In the genomic region with DNA sequence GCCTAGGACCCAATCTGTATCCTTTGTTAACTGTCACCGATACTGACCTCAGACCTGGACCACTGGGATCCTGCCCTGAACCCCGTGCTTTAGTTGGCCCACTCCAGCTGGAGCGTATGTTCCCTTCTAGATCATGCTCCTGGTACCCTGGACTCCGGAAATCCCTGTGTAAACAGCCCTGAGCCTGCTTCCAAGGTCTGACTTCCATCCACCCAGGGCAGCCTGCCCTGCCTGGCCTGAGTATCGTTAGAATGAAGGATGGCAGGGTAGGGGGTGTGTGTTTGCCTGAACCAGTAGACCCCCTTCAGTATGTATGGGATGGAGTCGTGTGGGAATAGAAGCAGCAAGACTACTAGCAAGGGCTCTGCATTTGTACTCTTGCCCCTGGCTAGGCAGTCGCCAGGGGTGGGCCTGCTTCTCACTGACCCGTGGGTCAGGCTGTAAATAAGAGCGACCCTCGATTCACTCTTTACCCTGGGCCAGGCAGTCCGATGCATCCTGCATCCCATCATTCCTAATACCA, we compare ENCODE assay signal across 8 cellular contexts. TPM values are rescaled to one million over a fixed set of nuclear protein-coding genes. Genes with fewer than 3 reads are reported as not detected.
DNase-seq lines count a peak whose midpoint lies in the region; ATAC-seq and TF ChIP-seq lines count a peak whose summit lies in the region.

No MANE protein-coding gene starts in this region.

- TF ChIP-seq EP300 in neural cell (conservative IDR thresholded peaks at IDR 0.05; ENCODE audit: poor library complexity, severe bottlenecking): no peak

- peak overlapping the region; percentile 60 for H2AFZ ChIP-seq in neural cell (ENCODE audit: low read depth, low read length)

- H3K9ac ChIP-seq in neural cell (ENCODE audit: low read length): peak overlapping the region; percentile 60

- H3K4me3 ChIP-seq in AG10803 (ENCODE audit: low read length): peak overlapping the region; percentile 63
- peak overlapping the region; percentile 39 for H3K4me3 ChIP-seq in Jurkat, Clone E6-1 (ENCODE audit: low read length)
- H3K4me3 ChIP-seq in neural cell (ENCODE audit: low read length): peak overlapping the region; percentile 66

- TF ChIP-seq CTCF in AG10803 (conservative IDR thresholded peaks at IDR 0.05; ENCODE audit: low read length): no peak
- TF ChIP-seq CTCF in endothelial cell (IDR thresholded peaks at IDR 0.05; ENCODE audit: unreplicated experiment): no peak
- no peak for TF ChIP-seq CTCF in neural cell (IDR thresholded peaks at IDR 0.05; ENCODE audit: poor library complexity, severe bottlenecking)

- ATAC-seq in HG03025 (IDR thresholded peaks at IDR 0.05; ENCODE audit: low FRiP score, unreplicated experiment): no peak

- TF ChIP-seq RAD21 in neural cell (conservative IDR thresholded peaks at IDR 0.05): no peak

- H3K27ac ChIP-seq in neural cell (ENCODE audit: low read length): no peak overlapping the region

- H3K27me3 ChIP-seq in neural cell (ENCODE audit: insufficient read depth, low read depth, low read length): no peaks in the 10 kb centered on the region

- peaks cover 2% of the 10 kb centered on the region for H3K27me3 Mint-ChIP-seq in endothelial cell (ENCODE audit: unreplicated experiment)

- no peaks in the 10 kb centered on the region for H3K4me1 Mint-ChIP-seq in endothelial cell (ENCODE audit: unreplicated experiment)

- H4K20me1 ChIP-seq in neural cell (ENCODE audit: insufficient read depth): no peaks in the 10 kb centered on the region

- H3K4me2 ChIP-seq in neural cell (ENCODE audit: low read length): peak overlapping the region; percentile 25

- no peaks in the 10 kb centered on the region for H3F3A ChIP-seq in neural cell (ENCODE audit: insufficient read depth, low read length, poor library complexity, severe bottlenecking)

- peak overlapping the region; percentile 92 for H3K4me3 Mint-ChIP-seq in endothelial cell (ENCODE audit: unreplicated experiment)

- no peaks in the 10 kb centered on the region for H3K36me3 Mint-ChIP-seq in endothelial cell (ENCODE audit: low read depth, unreplicated experiment)

- H3K9me2 ChIP-seq in neural cell (ENCODE audit: insufficient read depth, low read length): no peaks in the 10 kb centered on the region

- H3K79me2 ChIP-seq in neural cell (replicated peaks; ENCODE audit: insufficient read depth, low read length): peaks cover 7% of the 10 kb centered on the region

- H3K9me3 Mint-ChIP-seq in endothelial cell (ENCODE audit: unreplicated experiment): no peaks in the 10 kb centered on the region

- H3K36me3 ChIP-seq in neural cell (ENCODE audit: insufficient read depth, low read length): no peaks in the 10 kb centered on the region

- H3K9me3 ChIP-seq in neural cell (ENCODE audit: low read length): no peaks in the 10 kb centered on the region

- no peak for DNase-seq in AG10803 (ENCODE audit: low read depth)
- DNase-seq in Jurkat, Clone E6-1 (ENCODE audit: low read depth, low spot score): no peak
- DNase-seq in endothelial cell (ENCODE audit: low spot score): no peak
- no peak for DNase-seq in SK-N-DZ (ENCODE audit: low spot score)
- no peak for DNase-seq in iPS-NIHi7 (ENCODE audit: extremely low spot score)
- no peak for DNase-seq in SHP77 treated with DMSO at 0.1 percent for 48 hours (lab: John Stamatoyannopoulos, UW)

- H3K27ac Mint-ChIP-seq in endothelial cell (ENCODE audit: unreplicated experiment): peak overlapping the region; percentile 19

TF ChIP-seq in neural cell, 6 proteins besides CTCF, POLR2A, EP300 and RAD21:
- TF ChIP-seq EZH2 (IDR thresholded peaks at IDR 0.05; ENCODE audit: borderline replicate concordance, insufficient read depth, low read length, poor library complexity, severe bottlenecking) (no peak), MXI1 (conservative IDR thresholded peaks at IDR 0.05; ENCODE audit: poor library complexity, severe bottlenecking) (no peak), TAF1 (IDR thresholded peaks at IDR 0.05; ENCODE audit: low read depth) (no peak), POLR2AphosphoS5 (IDR thresholded peaks at IDR 0.05) (no peak), SMC3 (conservative IDR thresholded peaks at IDR 0.05; ENCODE audit: poor library complexity) (no peak)
- TF ChIP-seq, protein P1, sequence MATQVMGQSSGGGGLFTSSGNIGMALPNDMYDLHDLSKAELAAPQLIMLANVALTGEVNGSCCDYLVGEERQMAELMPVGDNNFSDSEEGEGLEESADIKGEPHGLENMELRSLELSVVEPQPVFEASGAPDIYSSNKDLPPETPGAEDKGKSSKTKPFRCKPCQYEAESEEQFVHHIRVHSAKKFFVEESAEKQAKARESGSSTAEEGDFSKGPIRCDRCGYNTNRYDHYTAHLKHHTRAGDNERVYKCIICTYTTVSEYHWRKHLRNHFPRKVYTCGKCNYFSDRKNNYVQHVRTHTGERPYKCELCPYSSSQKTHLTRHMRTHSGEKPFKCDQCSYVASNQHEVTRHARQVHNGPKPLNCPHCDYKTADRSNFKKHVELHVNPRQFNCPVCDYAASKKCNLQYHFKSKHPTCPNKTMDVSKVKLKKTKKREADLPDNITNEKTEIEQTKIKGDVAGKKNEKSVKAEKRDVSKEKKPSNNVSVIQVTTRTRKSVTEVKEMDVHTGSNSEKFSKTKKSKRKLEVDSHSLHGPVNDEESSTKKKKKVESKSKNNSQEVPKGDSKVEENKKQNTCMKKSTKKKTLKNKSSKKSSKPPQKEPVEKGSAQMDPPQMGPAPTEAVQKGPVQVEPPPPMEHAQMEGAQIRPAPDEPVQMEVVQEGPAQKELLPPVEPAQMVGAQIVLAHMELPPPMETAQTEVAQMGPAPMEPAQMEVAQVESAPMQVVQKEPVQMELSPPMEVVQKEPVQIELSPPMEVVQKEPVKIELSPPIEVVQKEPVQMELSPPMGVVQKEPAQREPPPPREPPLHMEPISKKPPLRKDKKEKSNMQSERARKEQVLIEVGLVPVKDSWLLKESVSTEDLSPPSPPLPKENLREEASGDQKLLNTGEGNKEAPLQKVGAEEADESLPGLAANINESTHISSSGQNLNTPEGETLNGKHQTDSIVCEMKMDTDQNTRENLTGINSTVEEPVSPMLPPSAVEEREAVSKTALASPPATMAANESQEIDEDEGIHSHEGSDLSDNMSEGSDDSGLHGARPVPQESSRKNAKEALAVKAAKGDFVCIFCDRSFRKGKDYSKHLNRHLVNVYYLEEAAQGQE (IDR thresholded peaks at IDR 0.05; ENCODE audit: borderline replicate concordance): no peak

RNA-seq across cellular contexts. Expression of a gene that starts 0.7 kb away (rescaled TPM):
- polyA plus RNA-seq in Jurkat, Clone E6-1 (2012; ENCODE audit: insufficient read depth, insufficient read length): 54.8 TPM
- total RNA-seq in endothelial cell (ENCODE audit: unreplicated experiment): 84.2 TPM
- polyA plus RNA-seq in neural cell: 65.1 and 77.6 TPM in 2 replicates
- 31.0 and 36.3 TPM in 2 replicates for polyA minus RNA-seq in neural cell
- polyA plus RNA-seq in SK-N-DZ (2014; cell fraction: cytosol; rRNA removed): 177 and 208 TPM in 2 replicates
- polyA plus RNA-seq in SK-N-DZ (2014; cell fraction: nucleus; rRNA removed): 111 and 142 TPM in 2 replicates

RNA-seq across cellular contexts. Expression of a gene that starts 50.3 kb away (rescaled TPM):
- polyA plus RNA-seq in Jurkat, Clone E6-1 (2012; ENCODE audit: insufficient read depth, insufficient read length): 13.3 TPM
- total RNA-seq in endothelial cell (ENCODE audit: unreplicated experiment): 26.4 TPM
- polyA plus RNA-seq in neural cell: 10.7 and 18.0 TPM in 2 replicates
- 34.3 and 49.1 TPM in 2 replicates for polyA minus RNA-seq in neural cell
- polyA plus RNA-seq in SK-N-DZ (2014; cell fraction: cytosol; rRNA removed): 11.0 and 13.4 TPM in 2 replicates
- 11.4 and 13.4 TPM in 2 replicates for polyA plus RNA-seq in SK-N-DZ (2014; cell fraction: nucleus; rRNA removed)
